In the genomic region with DNA sequence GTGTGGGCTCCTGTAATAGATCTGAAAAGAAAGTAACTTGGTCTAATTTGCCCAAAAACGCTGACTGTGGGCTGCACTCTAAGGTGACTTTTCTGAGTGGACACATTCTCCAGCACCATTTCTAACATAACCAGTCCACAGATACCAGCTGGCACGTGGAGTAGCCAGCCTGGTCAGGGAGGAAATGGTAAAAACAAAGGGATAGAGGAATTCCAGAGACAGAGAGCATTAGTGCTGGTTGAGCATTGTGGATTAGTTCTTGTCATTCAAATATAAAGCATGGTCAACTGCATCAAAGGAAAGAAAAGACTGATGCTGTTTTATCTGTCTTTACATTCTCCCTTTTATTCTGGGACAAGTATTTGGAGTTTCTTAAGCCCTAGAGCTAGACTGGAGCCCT, we compare ENCODE assay signal across 24 cellular contexts. TPM values are rescaled to one million over a fixed set of nuclear protein-coding genes. Genes with fewer than 3 reads are reported as not detected.
"Had no signal": no experiment of that assay in that cellular context is flagged by ENCODE, and none has a peak within 500 bp of the region (broad histone marks: within the 10 kb centered on the region; RNA-seq: fewer than 3 reads in every experiment).

No MANE protein-coding gene starts in this region.

- H3K9me3 Mint-ChIP-seq: activated T-cell treated with anti-CD3 and anti-CD28 coated beads, Interleukin-2, amount 50 U/mL, for 72 hours; memory B cell; stimulated activated naive CD8-positive, alpha-beta T cell treated with anti-CD3 and anti-CD28 coated beads, Interleukin-15, Interleukin-2, amounts not matched to agents 100 ng/mL and 50 ng/mL, for 24 hours; type B pancreatic cell had no signal

- H3K36me3 ChIP-seq: left lung, right atrium auricular region, suprapubic skin had no signal

- H3K36me3 Mint-ChIP-seq: activated naive CD8-positive, alpha-beta T cell; brain; memory B cell; type B pancreatic cell had no signal

- DNase-seq: activated CD4-positive, alpha-beta T cell treated with anti-CD3 and anti-CD28 coated beads for 4 hours; activated CD8-positive, alpha-beta memory T cell treated with anti-CD3 and anti-CD28 coated beads, Interleukin-2, amount 50 U/mL, for 4 hours; activated CD8-positive, alpha-beta T cell treated with anti-CD3 and anti-CD28 coated beads, Interleukin-2, amount 10 ng/mL, durations not matched to agents 7 days and 5 days; activated gamma-delta T cell; activated T-cell treated with anti-CD3 and anti-CD28 coated beads, Interleukin-2, amount 50 U/mL, for 72 hours; amniotic stem cell; central memory CD4-positive, alpha-beta T cell; effector CD8-positive, alpha-beta T cell; kidney; left lung; mucosa of descending colon; naive thymus-derived CD4-positive, alpha-beta T cell; small intestine had no signal

- H3K9me3 ChIP-seq: left lung, mucosa of descending colon, right atrium auricular region, suprapubic skin had no signal

- H3K27ac ChIP-seq: coronary artery, hepatocyte, left lung, right atrium auricular region, SK-N-MC, suprapubic skin had no signal

- ATAC-seq: activated CD8-positive, alpha-beta T cell treated with anti-CD3 and anti-CD28 coated beads, Interleukin-2, amount 10 ng/mL, durations not matched to agents 7 days and 5 days; activated T-cell treated with anti-CD3 and anti-CD28 coated beads, Interleukin-2, amount 50 U/mL, for 72 hours; left lung; mucosa of descending colon; naive thymus-derived CD4-positive, alpha-beta T cell had no signal

- H3K4me1 ChIP-seq: left lung, right atrium auricular region, suprapubic skin had no signal

- H3K4me3 Mint-ChIP-seq: activated CD8-positive, alpha-beta T cell treated with anti-CD3 and anti-CD28 coated beads, Interleukin-2, amount 10 ng/mL, durations not matched to agents 7 days and 5 days; activated naive CD8-positive, alpha-beta T cell; activated T-cell treated with anti-CD3 and anti-CD28 coated beads, Interleukin-2, amount 50 U/mL, for 72 hours; brain; memory B cell; naive thymus-derived CD4-positive, alpha-beta T cell; stimulated activated naive CD8-positive, alpha-beta T cell treated with anti-CD3 and anti-CD28 coated beads, Interleukin-15, Interleukin-2, amounts not matched to agents 100 ng/mL and 50 ng/mL, for 24 hours; type B pancreatic cell had no signal

- H3K79me2 ChIP-seq: hepatocyte had no signal

- H3K4me2 ChIP-seq: hepatocyte had no signal

- H3K27me3 ChIP-seq: hepatocyte, left lung, right atrium auricular region, suprapubic skin had no signal

- H3K4me3 ChIP-seq: coronary artery, hepatocyte, left lung, mucosa of descending colon, right atrium auricular region, SK-N-MC, suprapubic skin had no signal

- FAIRE-seq: kidney, small intestine had no signal

- H3K27ac Mint-ChIP-seq: activated CD8-positive, alpha-beta T cell treated with anti-CD3 and anti-CD28 coated beads, Interleukin-2, amount 10 ng/mL, durations not matched to agents 7 days and 5 days; activated naive CD8-positive, alpha-beta T cell; activated T-cell treated with anti-CD3 and anti-CD28 coated beads, Interleukin-2, amount 50 U/mL, for 72 hours; memory B cell; naive thymus-derived CD4-positive, alpha-beta T cell; progenitor cell of endocrine pancreas; stimulated activated naive CD8-positive, alpha-beta T cell treated with anti-CD3 and anti-CD28 coated beads, Interleukin-15, Interleukin-2, amounts not matched to agents 100 ng/mL and 50 ng/mL, for 24 hours; type B pancreatic cell had no signal

- H2AFZ ChIP-seq: hepatocyte had no signal

- H3K27me3 Mint-ChIP-seq: brain, type B pancreatic cell had no signal

RNA-seq across cellular contexts. Expression of gene CCDC80, which starts 45.4 kb away (rescaled TPM):
- total RNA-seq: activated CD8-positive, alpha-beta T cell treated with anti-CD3 and anti-CD28 coated beads, Interleukin-2, amount 10 ng/mL, durations not matched to agents 7 days and 5 days; activated T-cell treated with anti-CD3 and anti-CD28 coated beads, Interleukin-2, amount 50 U/mL, for 72 hours had no signal
